1 cellular context compared by ENCODE assay signal in genomic region chr20:50798650-50799049, GRCh38.
TF ChIP-seq lines count a peak whose summit lies in the region.

No MANE protein-coding gene starts in this region.

TF ChIP-seq in K562, 482 proteins besides CTCF, POLR2A, EP300 and RAD21:
- TF ChIP-seq ZBTB11 (CRISPR knock-in tag; IDR thresholded peaks at IDR 0.05) (peak in 1 of 3 experiments; percentile 92; a peak in 2 of 6 replicates), NR2C2 (CRISPR knock-in tag; IDR thresholded peaks at IDR 0.05) (no peak), NR2C2 (tag; IDR thresholded peaks at IDR 0.05) (no peak)
